In the genomic region with DNA sequence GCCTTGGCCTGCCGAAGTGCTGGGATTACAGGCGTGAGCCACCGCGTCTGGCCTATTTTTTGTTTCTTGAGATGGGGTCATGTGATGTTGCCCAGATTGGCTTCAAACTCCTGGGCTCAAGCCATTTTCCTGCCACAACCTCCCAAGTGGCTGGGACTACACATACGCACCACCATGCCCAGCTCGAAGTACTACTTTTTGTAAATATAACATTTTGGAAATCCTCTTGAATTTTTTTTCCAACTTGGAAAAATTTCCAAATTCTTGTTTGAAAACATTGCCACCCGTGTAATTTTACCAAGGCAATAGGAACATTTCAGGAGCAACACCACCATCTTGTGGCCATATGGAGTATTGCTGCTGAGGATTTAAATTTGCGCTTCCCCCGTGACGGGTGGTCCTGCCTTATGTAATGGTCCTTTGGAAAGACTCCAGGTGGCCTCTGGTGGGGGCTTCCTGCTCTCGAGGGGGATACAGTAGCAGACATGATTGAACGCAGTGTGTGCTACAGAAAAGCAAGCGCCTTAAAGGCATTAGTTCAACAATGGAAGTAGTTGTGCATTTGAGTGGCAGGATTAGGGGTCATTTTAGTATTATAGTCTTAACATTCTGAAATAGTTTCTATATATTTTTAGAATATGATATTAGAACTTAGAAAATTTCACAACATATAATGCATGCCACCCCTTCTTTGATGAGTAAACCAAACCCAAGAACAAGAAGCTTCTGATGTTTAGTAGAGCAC, we compare ENCODE assay signal across 1 cellular context.
TF ChIP-seq lines count a peak whose summit lies in the region.

No MANE protein-coding gene starts in this region.

TF ChIP-seq in K562, 482 proteins besides CTCF, POLR2A, EP300 and RAD21 (continues in another document):
- TF ChIP-seq POLR2AphosphoS5 (IDR thresholded peaks at IDR 0.05; ENCODE audit: control insufficient read depth, insufficient read depth, low read depth, low read length) (no peak), HNRNPUL1 (IDR thresholded peaks at IDR 0.05; ENCODE audit: low read length) (no peak), FOXK1 (CRISPR knock-in tag; IDR thresholded peaks at IDR 0.05; ENCODE audit: borderline replicate concordance) (no peak), SP2 (IDR thresholded peaks at IDR 0.05; ENCODE audit: extremely low read depth, low read depth, low read length, poor library complexity, severe bottlenecking) (no peak), RBM25 (IDR thresholded peaks at IDR 0.05; ENCODE audit: low read depth, low read length, severe bottlenecking) (no peak), PHB (CRISPR knock-in tag; IDR thresholded peaks at IDR 0.05) (no peak), KDM1A (IDR thresholded peaks at IDR 0.05) (no peak), ZNF23 (CRISPR knock-in tag; IDR thresholded peaks at IDR 0.05) (no peak), RAD51 (IDR thresholded peaks at IDR 0.05; ENCODE audit: borderline replicate concordance, low read depth) (peak; percentile 40; the same call in 1 of the 2 replicates), ZBTB7A (IDR thresholded peaks at IDR 0.05; ENCODE audit: borderline replicate concordance, control insufficient read depth, low read depth, low read length) (peak; percentile 61; the same call in 1 of the 2 replicates), NFXL1 (CRISPR knock-in tag; IDR thresholded peaks at IDR 0.05) (no peak), ZBTB17 (CRISPR knock-in tag; IDR thresholded peaks at IDR 0.05) (no peak), POLR2G (IDR thresholded peaks at IDR 0.05; ENCODE audit: low read depth, low read length) (no peak), MTA2 (IDR thresholded peaks at IDR 0.05; ENCODE audit: low read depth) (no peak), MXI1 (IDR thresholded peaks at IDR 0.05; ENCODE audit: low read depth, low read length) (no peak), ILK (tag; IDR thresholded peaks at IDR 0.05; ENCODE audit: borderline replicate concordance, low read depth) (no peak), TEAD2 (tag; IDR thresholded peaks at IDR 0.05) (no peak), ZNF217 (CRISPR knock-in tag; IDR thresholded peaks at IDR 0.05) (no peak), KDM2B (CRISPR knock-in tag; IDR thresholded peaks at IDR 0.05) (no peak), GATAD2A (IDR thresholded peaks at IDR 0.05) (no peak), ZNF57 (CRISPR knock-in tag; IDR thresholded peaks at IDR 0.05) (no peak), POLR3A (IDR thresholded peaks at IDR 0.05; ENCODE audit: borderline replicate concordance, extremely low read depth, insufficient read depth, insufficient read length) (no peak), ZC3H4 (CRISPR knock-in tag; IDR thresholded peaks at IDR 0.05; ENCODE audit: borderline replicate concordance) (no peak), NFIC (IDR thresholded peaks at IDR 0.05) (0 out of 2 replicates have a peak, but pooled peaks have one; percentile 20), ZNF41 (CRISPR knock-in tag; conservative IDR thresholded peaks at IDR 0.05) (no peak)
- TF ChIP-seq, protein P1, sequence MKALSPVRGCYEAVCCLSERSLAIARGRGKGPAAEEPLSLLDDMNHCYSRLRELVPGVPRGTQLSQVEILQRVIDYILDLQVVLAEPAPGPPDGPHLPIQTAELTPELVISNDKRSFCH (CRISPR knock-in tag; IDR thresholded peaks at IDR 0.05): no peak
- TF ChIP-seq, protein P1 (tag; IDR thresholded peaks at IDR 0.05): no peak
- TF ChIP-seq, protein P2, sequence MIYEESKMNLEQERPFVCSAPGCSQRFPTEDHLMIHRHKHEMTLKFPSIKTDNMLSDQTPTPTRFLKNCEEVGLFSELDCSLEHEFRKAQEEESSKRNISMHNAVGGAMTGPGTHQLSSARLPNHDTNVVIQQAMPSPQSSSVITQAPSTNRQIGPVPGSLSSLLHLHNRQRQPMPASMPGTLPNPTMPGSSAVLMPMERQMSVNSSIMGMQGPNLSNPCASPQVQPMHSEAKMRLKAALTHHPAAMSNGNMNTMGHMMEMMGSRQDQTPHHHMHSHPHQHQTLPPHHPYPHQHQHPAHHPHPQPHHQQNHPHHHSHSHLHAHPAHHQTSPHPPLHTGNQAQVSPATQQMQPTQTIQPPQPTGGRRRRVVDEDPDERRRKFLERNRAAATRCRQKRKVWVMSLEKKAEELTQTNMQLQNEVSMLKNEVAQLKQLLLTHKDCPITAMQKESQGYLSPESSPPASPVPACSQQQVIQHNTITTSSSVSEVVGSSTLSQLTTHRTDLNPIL (CRISPR knock-in tag; IDR thresholded peaks at IDR 0.05): no peak
- TF ChIP-seq, protein P3, sequence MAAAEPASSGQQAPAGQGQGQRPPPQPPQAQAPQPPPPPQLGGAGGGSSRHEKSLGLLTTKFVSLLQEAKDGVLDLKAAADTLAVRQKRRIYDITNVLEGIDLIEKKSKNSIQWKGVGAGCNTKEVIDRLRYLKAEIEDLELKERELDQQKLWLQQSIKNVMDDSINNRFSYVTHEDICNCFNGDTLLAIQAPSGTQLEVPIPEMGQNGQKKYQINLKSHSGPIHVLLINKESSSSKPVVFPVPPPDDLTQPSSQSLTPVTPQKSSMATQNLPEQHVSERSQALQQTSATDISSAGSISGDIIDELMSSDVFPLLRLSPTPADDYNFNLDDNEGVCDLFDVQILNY (CRISPR knock-in tag; IDR thresholded peaks at IDR 0.05): no peak
- TF ChIP-seq, protein P4, sequence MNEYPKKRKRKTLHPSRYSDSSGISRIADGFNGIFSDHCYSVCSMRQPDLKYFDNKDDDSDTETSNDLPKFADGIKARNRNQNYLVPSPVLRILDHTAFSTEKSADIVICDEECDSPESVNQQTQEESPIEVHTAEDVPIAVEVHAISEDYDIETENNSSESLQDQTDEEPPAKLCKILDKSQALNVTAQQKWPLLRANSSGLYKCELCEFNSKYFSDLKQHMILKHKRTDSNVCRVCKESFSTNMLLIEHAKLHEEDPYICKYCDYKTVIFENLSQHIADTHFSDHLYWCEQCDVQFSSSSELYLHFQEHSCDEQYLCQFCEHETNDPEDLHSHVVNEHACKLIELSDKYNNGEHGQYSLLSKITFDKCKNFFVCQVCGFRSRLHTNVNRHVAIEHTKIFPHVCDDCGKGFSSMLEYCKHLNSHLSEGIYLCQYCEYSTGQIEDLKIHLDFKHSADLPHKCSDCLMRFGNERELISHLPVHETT (CRISPR knock-in tag; conservative IDR thresholded peaks at IDR 0.05 in 1 of 2, IDR thresholded peaks at IDR 0.05 in 1 of 2): no peak
- TF ChIP-seq, protein P5, sequence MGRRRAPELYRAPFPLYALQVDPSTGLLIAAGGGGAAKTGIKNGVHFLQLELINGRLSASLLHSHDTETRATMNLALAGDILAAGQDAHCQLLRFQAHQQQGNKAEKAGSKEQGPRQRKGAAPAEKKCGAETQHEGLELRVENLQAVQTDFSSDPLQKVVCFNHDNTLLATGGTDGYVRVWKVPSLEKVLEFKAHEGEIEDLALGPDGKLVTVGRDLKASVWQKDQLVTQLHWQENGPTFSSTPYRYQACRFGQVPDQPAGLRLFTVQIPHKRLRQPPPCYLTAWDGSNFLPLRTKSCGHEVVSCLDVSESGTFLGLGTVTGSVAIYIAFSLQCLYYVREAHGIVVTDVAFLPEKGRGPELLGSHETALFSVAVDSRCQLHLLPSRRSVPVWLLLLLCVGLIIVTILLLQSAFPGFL (CRISPR knock-in tag; IDR thresholded peaks at IDR 0.05): no peak
- TF ChIP-seq, protein P6, sequence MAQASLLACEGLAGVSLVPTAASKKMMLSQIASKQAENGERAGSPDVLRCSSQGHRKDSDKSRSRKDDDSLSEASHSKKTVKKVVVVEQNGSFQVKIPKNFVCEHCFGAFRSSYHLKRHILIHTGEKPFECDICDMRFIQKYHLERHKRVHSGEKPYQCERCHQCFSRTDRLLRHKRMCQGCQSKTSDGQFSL (CRISPR knock-in tag; IDR thresholded peaks at IDR 0.05): no peak
- TF ChIP-seq, protein P6 (tag; IDR thresholded peaks at IDR 0.05): no peak
- TF ChIP-seq, protein P7, sequence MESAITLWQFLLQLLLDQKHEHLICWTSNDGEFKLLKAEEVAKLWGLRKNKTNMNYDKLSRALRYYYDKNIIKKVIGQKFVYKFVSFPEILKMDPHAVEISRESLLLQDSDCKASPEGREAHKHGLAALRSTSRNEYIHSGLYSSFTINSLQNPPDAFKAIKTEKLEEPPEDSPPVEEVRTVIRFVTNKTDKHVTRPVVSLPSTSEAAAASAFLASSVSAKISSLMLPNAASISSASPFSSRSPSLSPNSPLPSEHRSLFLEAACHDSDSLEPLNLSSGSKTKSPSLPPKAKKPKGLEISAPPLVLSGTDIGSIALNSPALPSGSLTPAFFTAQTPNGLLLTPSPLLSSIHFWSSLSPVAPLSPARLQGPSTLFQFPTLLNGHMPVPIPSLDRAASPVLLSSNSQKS (CRISPR knock-in tag; IDR thresholded peaks at IDR 0.05): no peak
- TF ChIP-seq, protein P8, sequence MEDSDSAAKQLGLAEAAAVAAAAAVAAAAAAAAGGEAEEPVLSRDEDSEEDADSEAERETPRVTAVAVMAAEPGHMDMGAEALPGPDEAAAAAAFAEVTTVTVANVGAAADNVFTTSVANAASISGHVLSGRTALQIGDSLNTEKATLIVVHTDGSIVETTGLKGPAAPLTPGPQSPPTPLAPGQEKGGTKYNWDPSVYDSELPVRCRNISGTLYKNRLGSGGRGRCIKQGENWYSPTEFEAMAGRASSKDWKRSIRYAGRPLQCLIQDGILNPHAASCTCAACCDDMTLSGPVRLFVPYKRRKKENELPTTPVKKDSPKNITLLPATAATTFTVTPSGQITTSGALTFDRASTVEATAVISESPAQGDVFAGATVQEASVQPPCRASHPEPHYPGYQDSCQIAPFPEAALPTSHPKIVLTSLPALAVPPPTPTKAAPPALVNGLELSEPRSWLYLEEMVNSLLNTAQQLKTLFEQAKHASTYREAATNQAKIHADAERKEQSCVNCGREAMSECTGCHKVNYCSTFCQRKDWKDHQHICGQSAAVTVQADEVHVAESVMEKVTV (CRISPR knock-in tag; IDR thresholded peaks at IDR 0.05): peak; percentile 67
- TF ChIP-seq, protein P9, sequence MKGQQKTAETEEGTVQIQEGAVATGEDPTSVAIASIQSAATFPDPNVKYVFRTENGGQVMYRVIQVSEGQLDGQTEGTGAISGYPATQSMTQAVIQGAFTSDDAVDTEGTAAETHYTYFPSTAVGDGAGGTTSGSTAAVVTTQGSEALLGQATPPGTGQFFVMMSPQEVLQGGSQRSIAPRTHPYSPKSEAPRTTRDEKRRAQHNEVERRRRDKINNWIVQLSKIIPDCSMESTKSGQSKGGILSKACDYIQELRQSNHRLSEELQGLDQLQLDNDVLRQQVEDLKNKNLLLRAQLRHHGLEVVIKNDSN (CRISPR knock-in tag; IDR thresholded peaks at IDR 0.05): 0 out of 2 replicates have a peak, but pooled peaks have one; percentile 12
- TF ChIP-seq, protein P10, sequence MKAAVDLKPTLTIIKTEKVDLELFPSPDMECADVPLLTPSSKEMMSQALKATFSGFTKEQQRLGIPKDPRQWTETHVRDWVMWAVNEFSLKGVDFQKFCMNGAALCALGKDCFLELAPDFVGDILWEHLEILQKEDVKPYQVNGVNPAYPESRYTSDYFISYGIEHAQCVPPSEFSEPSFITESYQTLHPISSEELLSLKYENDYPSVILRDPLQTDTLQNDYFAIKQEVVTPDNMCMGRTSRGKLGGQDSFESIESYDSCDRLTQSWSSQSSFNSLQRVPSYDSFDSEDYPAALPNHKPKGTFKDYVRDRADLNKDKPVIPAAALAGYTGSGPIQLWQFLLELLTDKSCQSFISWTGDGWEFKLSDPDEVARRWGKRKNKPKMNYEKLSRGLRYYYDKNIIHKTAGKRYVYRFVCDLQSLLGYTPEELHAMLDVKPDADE (conservative IDR thresholded peaks at IDR 0.05; ENCODE audit: control insufficient read depth, low read depth, low read length): no peak
- TF ChIP-seq, protein P11, sequence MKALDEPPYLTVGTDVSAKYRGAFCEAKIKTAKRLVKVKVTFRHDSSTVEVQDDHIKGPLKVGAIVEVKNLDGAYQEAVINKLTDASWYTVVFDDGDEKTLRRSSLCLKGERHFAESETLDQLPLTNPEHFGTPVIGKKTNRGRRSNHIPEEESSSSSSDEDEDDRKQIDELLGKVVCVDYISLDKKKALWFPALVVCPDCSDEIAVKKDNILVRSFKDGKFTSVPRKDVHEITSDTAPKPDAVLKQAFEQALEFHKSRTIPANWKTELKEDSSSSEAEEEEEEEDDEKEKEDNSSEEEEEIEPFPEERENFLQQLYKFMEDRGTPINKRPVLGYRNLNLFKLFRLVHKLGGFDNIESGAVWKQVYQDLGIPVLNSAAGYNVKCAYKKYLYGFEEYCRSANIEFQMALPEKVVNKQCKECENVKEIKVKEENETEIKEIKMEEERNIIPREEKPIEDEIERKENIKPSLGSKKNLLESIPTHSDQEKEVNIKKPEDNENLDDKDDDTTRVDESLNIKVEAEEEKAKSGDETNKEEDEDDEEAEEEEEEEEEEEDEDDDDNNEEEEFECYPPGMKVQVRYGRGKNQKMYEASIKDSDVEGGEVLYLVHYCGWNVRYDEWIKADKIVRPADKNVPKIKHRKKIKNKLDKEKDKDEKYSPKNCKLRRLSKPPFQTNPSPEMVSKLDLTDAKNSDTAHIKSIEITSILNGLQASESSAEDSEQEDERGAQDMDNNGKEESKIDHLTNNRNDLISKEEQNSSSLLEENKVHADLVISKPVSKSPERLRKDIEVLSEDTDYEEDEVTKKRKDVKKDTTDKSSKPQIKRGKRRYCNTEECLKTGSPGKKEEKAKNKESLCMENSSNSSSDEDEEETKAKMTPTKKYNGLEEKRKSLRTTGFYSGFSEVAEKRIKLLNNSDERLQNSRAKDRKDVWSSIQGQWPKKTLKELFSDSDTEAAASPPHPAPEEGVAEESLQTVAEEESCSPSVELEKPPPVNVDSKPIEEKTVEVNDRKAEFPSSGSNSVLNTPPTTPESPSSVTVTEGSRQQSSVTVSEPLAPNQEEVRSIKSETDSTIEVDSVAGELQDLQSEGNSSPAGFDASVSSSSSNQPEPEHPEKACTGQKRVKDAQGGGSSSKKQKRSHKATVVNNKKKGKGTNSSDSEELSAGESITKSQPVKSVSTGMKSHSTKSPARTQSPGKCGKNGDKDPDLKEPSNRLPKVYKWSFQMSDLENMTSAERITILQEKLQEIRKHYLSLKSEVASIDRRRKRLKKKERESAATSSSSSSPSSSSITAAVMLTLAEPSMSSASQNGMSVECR (CRISPR knock-in tag; IDR thresholded peaks at IDR 0.05): no peak
- TF ChIP-seq, protein P12, sequence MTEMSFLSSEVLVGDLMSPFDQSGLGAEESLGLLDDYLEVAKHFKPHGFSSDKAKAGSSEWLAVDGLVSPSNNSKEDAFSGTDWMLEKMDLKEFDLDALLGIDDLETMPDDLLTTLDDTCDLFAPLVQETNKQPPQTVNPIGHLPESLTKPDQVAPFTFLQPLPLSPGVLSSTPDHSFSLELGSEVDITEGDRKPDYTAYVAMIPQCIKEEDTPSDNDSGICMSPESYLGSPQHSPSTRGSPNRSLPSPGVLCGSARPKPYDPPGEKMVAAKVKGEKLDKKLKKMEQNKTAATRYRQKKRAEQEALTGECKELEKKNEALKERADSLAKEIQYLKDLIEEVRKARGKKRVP (CRISPR knock-in tag; IDR thresholded peaks at IDR 0.05): no peak
- TF ChIP-seq, protein P13, sequence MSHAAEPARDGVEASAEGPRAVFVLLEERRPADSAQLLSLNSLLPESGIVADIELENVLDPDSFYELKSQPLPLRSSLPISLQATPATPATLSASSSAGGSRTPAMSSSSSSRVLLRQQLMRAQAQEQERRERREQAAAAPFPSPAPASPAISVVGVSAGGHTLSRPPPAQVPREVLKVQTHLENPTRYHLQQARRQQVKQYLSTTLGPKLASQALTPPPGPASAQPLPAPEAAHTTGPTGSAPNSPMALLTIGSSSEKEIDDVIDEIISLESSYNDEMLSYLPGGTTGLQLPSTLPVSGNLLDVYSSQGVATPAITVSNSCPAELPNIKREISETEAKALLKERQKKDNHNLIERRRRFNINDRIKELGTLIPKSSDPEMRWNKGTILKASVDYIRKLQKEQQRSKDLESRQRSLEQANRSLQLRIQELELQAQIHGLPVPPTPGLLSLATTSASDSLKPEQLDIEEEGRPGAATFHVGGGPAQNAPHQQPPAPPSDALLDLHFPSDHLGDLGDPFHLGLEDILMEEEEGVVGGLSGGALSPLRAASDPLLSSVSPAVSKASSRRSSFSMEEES (CRISPR knock-in tag; IDR thresholded peaks at IDR 0.05): peak; percentile 76
